In genomic region chr10:46329690-46330016, GRCh38 we compare ENCODE assay signal across 1 cellular context.
TF ChIP-seq lines count a peak whose summit lies in the region.

No MANE protein-coding gene starts in this region.

TF ChIP-seq in GM23338, 12 proteins besides CTCF, POLR2A, EP300 and RAD21:
- no peak for TF ChIP-seq POLR2AphosphoS5 (IDR thresholded peaks at IDR 0.05; ENCODE audit: low read depth)
- TF ChIP-seq EZH2 (IDR thresholded peaks at IDR 0.05; ENCODE audit: low read depth, unreplicated experiment) = no peak
- TF ChIP-seq ZNF462 (CRISPR knock-in tag; IDR thresholded peaks at IDR 0.05) = no peak
- TF ChIP-seq EZH2phosphoT487 (IDR thresholded peaks at IDR 0.05; ENCODE audit: unreplicated experiment) = no peak
- no peak for TF ChIP-seq CREB1 (CRISPR knock-in tag; IDR thresholded peaks at IDR 0.05; ENCODE audit: low read depth)
- TF ChIP-seq JUNB (IDR thresholded peaks at IDR 0.05; ENCODE audit: unreplicated experiment) = no peak
